1 cellular context compared by ENCODE assay signal in the genomic region with DNA sequence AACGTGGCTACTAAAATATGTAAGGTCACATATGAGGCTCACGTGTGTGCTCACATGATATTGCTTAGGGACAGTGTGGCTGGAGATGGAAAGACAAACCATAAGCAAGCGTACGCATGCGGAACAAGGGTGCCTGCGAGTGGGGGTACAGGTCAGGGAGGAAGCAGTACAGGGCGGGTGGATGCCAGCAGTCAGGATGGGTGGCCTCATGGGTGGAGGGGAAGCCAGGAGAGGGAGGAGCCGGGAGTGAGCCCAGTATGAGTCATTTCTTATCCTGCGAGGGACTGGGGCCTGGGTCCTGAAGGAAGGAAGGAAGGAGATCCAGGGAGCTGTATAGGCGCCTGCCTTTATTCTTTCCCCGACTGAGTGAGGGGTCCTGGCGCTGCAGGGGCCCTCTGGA.
TF ChIP-seq lines count a peak whose summit lies in the region.

No MANE protein-coding gene starts in this region.

TF ChIP-seq in SK-N-SH treated with all-trans-retinoic acid at 6 μM for 48 hours, 23 proteins besides CTCF, POLR2A, EP300 and RAD21 (continued from another document):
- TF ChIP-seq, protein P1, sequence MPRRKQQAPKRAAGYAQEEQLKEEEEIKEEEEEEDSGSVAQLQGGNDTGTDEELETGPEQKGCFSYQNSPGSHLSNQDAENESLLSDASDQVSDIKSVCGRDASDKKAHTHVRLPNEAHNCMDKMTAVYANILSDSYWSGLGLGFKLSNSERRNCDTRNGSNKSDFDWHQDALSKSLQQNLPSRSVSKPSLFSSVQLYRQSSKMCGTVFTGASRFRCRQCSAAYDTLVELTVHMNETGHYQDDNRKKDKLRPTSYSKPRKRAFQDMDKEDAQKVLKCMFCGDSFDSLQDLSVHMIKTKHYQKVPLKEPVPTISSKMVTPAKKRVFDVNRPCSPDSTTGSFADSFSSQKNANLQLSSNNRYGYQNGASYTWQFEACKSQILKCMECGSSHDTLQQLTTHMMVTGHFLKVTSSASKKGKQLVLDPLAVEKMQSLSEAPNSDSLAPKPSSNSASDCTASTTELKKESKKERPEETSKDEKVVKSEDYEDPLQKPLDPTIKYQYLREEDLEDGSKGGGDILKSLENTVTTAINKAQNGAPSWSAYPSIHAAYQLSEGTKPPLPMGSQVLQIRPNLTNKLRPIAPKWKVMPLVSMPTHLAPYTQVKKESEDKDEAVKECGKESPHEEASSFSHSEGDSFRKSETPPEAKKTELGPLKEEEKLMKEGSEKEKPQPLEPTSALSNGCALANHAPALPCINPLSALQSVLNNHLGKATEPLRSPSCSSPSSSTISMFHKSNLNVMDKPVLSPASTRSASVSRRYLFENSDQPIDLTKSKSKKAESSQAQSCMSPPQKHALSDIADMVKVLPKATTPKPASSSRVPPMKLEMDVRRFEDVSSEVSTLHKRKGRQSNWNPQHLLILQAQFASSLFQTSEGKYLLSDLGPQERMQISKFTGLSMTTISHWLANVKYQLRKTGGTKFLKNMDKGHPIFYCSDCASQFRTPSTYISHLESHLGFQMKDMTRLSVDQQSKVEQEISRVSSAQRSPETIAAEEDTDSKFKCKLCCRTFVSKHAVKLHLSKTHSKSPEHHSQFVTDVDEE (CRISPR knock-in tag; IDR thresholded peaks at IDR 0.05) = no peak
TF ChIP-seq in SK-N-SH treated with all-trans-retinoic acid at 6 μM for 48 hours: peak in this region for 0.
